In genomic region chr1:7298145-7298544, GRCh38 we compare ENCODE assay signal across 23 cellular contexts.
DNase-seq lines count a peak whose midpoint lies in the region; ATAC-seq and TF ChIP-seq lines count a peak whose summit lies in the region.
"Had no signal": no experiment of that assay in that cellular context is flagged by ENCODE, and none has a peak within 500 bp of the region (broad histone marks: within the 10 kb centered on the region; RNA-seq: fewer than 3 reads in every experiment).

No MANE protein-coding gene starts in this region.

- H3K36me3 ChIP-seq in iPS-20b (ENCODE audit: insufficient read depth, low read depth, low read length) = no peaks in the 10 kb centered on the region
- no peaks in the 10 kb centered on the region for H3K36me3 ChIP-seq in stomach
- H3K36me3 ChIP-seq: cardiac muscle cell, gastrocnemius medialis, upper lobe of right lung had no signal

- H3K27me3 Mint-ChIP-seq in HFFc6 (ENCODE audit: insufficient read depth) (no peaks in the 10 kb centered on the region; the same call in 1 of the 2 replicates), mesothelial cell of epicardium (ENCODE audit: low read depth) (peaks cover 21% of the 10 kb centered on the region)

- H3K4me3 Mint-ChIP-seq in HFFc6 = peak overlapping the region; percentile 55; the same call in 1 of the 2 replicates
- no peak overlapping the region for H3K4me3 Mint-ChIP-seq in mesothelial cell of epicardium
- H3K4me3 Mint-ChIP-seq: T-helper 17 cell had no signal

- ATAC-seq in HG03460 (IDR thresholded peaks at IDR 0.05; ENCODE audit: unreplicated experiment) (no peak), GM21447 (IDR thresholded peaks at IDR 0.05; ENCODE audit: unreplicated experiment) (no peak)
- ATAC-seq: gastrocnemius medialis, left colon, T-helper 17 cell, upper lobe of right lung had no signal

- H3K4me3 ChIP-seq in astrocyte of the spinal cord (ENCODE audit: low read depth, low read length) (no peak overlapping the region), iPS-20b (ENCODE audit: low read length) (peak overlapping the region; percentile 7; the same call in 1 of the 2 replicates), stomach (no peak overlapping the region)
- H3K4me3 ChIP-seq: cardiac muscle cell, dorsolateral prefrontal cortex, gastrocnemius medialis, upper lobe of right lung had no signal

- TF ChIP-seq POLR2A in stomach (IDR thresholded peaks at IDR 0.05) = no peak

- H3K4me1 ChIP-seq in iPS-20b (ENCODE audit: insufficient read depth, low read length) (peaks cover 44% of the 10 kb centered on the region), stomach (peaks cover 8 to 44% (median 19%) of the 10 kb centered on the region in 4 donors)
- H3K4me1 ChIP-seq: upper lobe of right lung had no signal

- 59 to 73% (median 61%) methylated on average over 4 of the region's 4 CpGs for WGBS in stomach, 5 donors

- H3K36me3 Mint-ChIP-seq in HFFc6 (ENCODE audit: low read depth) (peaks cover 17% of the 10 kb centered on the region), mesothelial cell of epicardium (peaks cover 5% of the 10 kb centered on the region)

- H3K9me3 Mint-ChIP-seq in HFFc6 (peaks cover 17% of the 10 kb centered on the region), mesothelial cell of epicardium (peaks cover 16% of the 10 kb centered on the region)

- no peaks in the 10 kb centered on the region for H3K27me3 ChIP-seq in iPS-20b (ENCODE audit: insufficient read depth, low read length)
- H3K27me3 ChIP-seq in stomach = peaks cover 0 to 3% (median 0%) of the 10 kb centered on the region in 3 donors
- H3K27me3 ChIP-seq: cardiac muscle cell, dorsolateral prefrontal cortex, gastrocnemius medialis had no signal

- peaks cover 5% of the 10 kb centered on the region; the same call in 1 of the 2 replicates for H3K9me3 ChIP-seq in iPS-20b (ENCODE audit: insufficient read depth, low read depth, low read length)
- peaks cover 0 to 7% (median 0%) of the 10 kb centered on the region in 4 donors for H3K9me3 ChIP-seq in stomach
- H3K9me3 ChIP-seq: Caco-2, gastrocnemius medialis, upper lobe of right lung had no signal

- no peak for TF ChIP-seq EP300 in stomach (IDR thresholded peaks at IDR 0.05)

- TF ChIP-seq CTCF in HFFc6 (IDR thresholded peaks at IDR 0.05) (no peak), astrocyte of the spinal cord (IDR thresholded peaks at IDR 0.05; ENCODE audit: low read depth, low read length) (no peak), stomach (IDR thresholded peaks at IDR 0.05) (no peak), mesothelial cell of epicardium (IDR thresholded peaks at IDR 0.05; ENCODE audit: unreplicated experiment) (no peak)

- H3K9ac ChIP-seq in iPS-20b (ENCODE audit: low read depth, low read length) = peak overlapping the region; percentile 65; the same call in 1 of the 2 replicates

- DNase-seq in HFFc6 (no peak), astrocyte of the spinal cord (ENCODE audit: low read depth, low spot score) (peak; percentile 70), stomach (no peak), NCI-H2227 treated with DMSO at 0.1 percent for 48 hours (lab: John Stamatoyannopoulos, UW) (no peak), mesothelial cell of epicardium (ENCODE audit: low spot score in 2 of 2, unreplicated experiment in 2 of 2) (no peak)
- DNase-seq: activated CD8-positive, alpha-beta memory T cell treated with anti-CD3 and anti-CD28 coated beads, Interleukin-2, amount 50 U/mL, for 48 hours; activated effector memory CD4-positive, alpha-beta T cell treated with Interleukin-2 at 50 U/mL for 16 hours; Caco-2; dorsolateral prefrontal cortex; gastrocnemius medialis; KG1; left colon; NCI-H2171 treated with DMSO at 0.1 percent for 48 hours; NCI-H69; SIG-M5; stimulated activated CD4-positive, alpha-beta T cell treated with anti-CD3 and anti-CD28 coated beads, Interleukin-12 subunit alpha, Interleukin-12 subunit beta, amount 100 ng/mL, for 4 hours; stimulated activated CD8-positive, alpha-beta memory T cell treated with anti-CD3 and anti-CD28 coated beads, Interleukin-4, amount 100 ng/mL, for 48 hours; T-helper 17 cell; upper lobe of right lung had no signal

- in situ Hi-C loops in astrocyte of the spinal cord (cut with HindIII; ENCODE audit: low sequenced_read_pairs) = no loop called here

- H3K27ac ChIP-seq in iPS-20b (ENCODE audit: low read length) (peak overlapping the region; percentile 82), stomach (peak overlapping the region in 3 of 5 donors; percentile 66 to 80 (median 78))
- H3K27ac ChIP-seq: cardiac muscle cell, dorsolateral prefrontal cortex, gastrocnemius medialis, upper lobe of right lung had no signal

- peaks cover 76% of the 10 kb centered on the region for H3K4me1 Mint-ChIP-seq in HFFc6 (ENCODE audit: low read depth)
- peaks cover 32% of the 10 kb centered on the region for H3K4me1 Mint-ChIP-seq in mesothelial cell of epicardium
- H3K4me1 Mint-ChIP-seq: T-helper 17 cell had no signal

- H3K27ac Mint-ChIP-seq in HFFc6 (peak overlapping the region; percentile 94), mesothelial cell of epicardium (no peak overlapping the region)
- H3K27ac Mint-ChIP-seq: T-helper 17 cell had no signal

- intact Hi-C loops in stomach (cut with DNase I; ENCODE audit: low total_unique reads) = no loop called here
